19 cellular contexts compared by ENCODE assay signal in genomic region chr3:32241100-32241499, GRCh38. TPM values are rescaled to one million over a fixed set of nuclear protein-coding genes. Genes with fewer than 3 reads are reported as not detected.
DNase-seq lines count a peak whose midpoint lies in the region; ATAC-seq and TF ChIP-seq lines count a peak whose summit lies in the region.
"Had no signal": no experiment of that assay in that cellular context is flagged by ENCODE, and none has a peak within 500 bp of the region (broad histone marks: within the 10 kb centered on the region; RNA-seq: fewer than 3 reads in every experiment).

No MANE protein-coding gene starts in this region.

- H3K27ac Mint-ChIP-seq in CD4-positive, CD25-positive, alpha-beta regulatory T cell = peak overlapping the region in 1 of 3 donors; percentile 50
- no peak overlapping the region for H3K27ac Mint-ChIP-seq in CD4-positive, alpha-beta memory T cell
- peak overlapping the region in 1 of 9 donors; percentile 19 for H3K27ac Mint-ChIP-seq in naive thymus-derived CD4-positive, alpha-beta T cell

- no peak for ATAC-seq in CD4-positive, CD25-positive, alpha-beta regulatory T cell (ENCODE audit: low read depth in 2 of 2)
- no peak for ATAC-seq in naive thymus-derived CD4-positive, alpha-beta T cell
- ATAC-seq in left cardiac atrium = no peak
- ATAC-seq: K562 had no signal

- TF ChIP-seq CTCF in VCaP (conservative IDR thresholded peaks at IDR 0.05) = no peak

- peaks cover 2% of the 10 kb centered on the region for H3K36me3 ChIP-seq in CD4-positive, CD25-positive, alpha-beta regulatory T cell (ENCODE audit: control insufficient read depth, insufficient read depth, low read length)
- no peaks in the 10 kb centered on the region for H3K36me3 ChIP-seq in CD4-positive, alpha-beta memory T cell (ENCODE audit: insufficient read depth, low read length)
- H3K36me3 ChIP-seq in naive thymus-derived CD4-positive, alpha-beta T cell (ENCODE audit: control insufficient read depth in 2 of 3, insufficient read depth in 3 of 3, low read length in 3 of 3) = no peaks in the 10 kb centered on the region

- H3K36me3 Mint-ChIP-seq in CD4-positive, CD25-positive, alpha-beta regulatory T cell = peaks cover 5% of the 10 kb centered on the region
- H3K36me3 Mint-ChIP-seq in CD4-positive, alpha-beta memory T cell = peaks cover 4 to 10% of the 10 kb centered on the region in 2 donors
- H3K36me3 Mint-ChIP-seq in naive thymus-derived CD4-positive, alpha-beta T cell = peaks cover 0 to 24% (median 8%) of the 10 kb centered on the region in 5 donors

- CTCF ChIA-PET in CD4-positive, alpha-beta memory T cell (lab: Charles Lee; ENCODE audit: partially characterized antibody) = interaction anchor here (1.0 to 6.6 kb wide), 22 partner anchors 8 to 244 kb away, joined by 3 to 72 read pairs (median 6); no protein-coding TSS in a partner anchor
- CTCF ChIA-PET in naive thymus-derived CD4-positive, alpha-beta T cell (lab: Charles Lee) = interaction anchor here (0.6 to 4.4 kb wide), 8 partner anchors 47 to 883 kb away, joined by 3 to 32 read pairs (median 5); no protein-coding TSS in a partner anchor

- peaks cover 10 to 72% (median 54%) of the 10 kb centered on the region in 4 donors for H3K4me1 Mint-ChIP-seq in CD4-positive, CD25-positive, alpha-beta regulatory T cell
- peaks cover 44 to 74% (median 58%) of the 10 kb centered on the region in 4 donors for H3K4me1 Mint-ChIP-seq in CD4-positive, alpha-beta memory T cell
- H3K4me1 Mint-ChIP-seq in naive thymus-derived CD4-positive, alpha-beta T cell = peaks cover 48 to 82% (median 70%) of the 10 kb centered on the region in 7 donors

- H3K9me3 Mint-ChIP-seq in CD4-positive, CD25-positive, alpha-beta regulatory T cell = peaks cover 0 to 2% (median 0%) of the 10 kb centered on the region in 7 donors
- H3K9me3 Mint-ChIP-seq in CD4-positive, alpha-beta memory T cell = no peaks in the 10 kb centered on the region
- peaks cover 0 to 8% (median 0%) of the 10 kb centered on the region in 11 donors for H3K9me3 Mint-ChIP-seq in naive thymus-derived CD4-positive, alpha-beta T cell

- no peak overlapping the region for H3K27ac ChIP-seq in CD4-positive, CD25-positive, alpha-beta regulatory T cell (ENCODE audit: insufficient read depth, low read length, poor library complexity, severe bottlenecking)
- no peak overlapping the region for H3K27ac ChIP-seq in CD4-positive, alpha-beta memory T cell (ENCODE audit: low read depth, low read length)
- H3K27ac ChIP-seq in VCaP = peak overlapping the region; percentile 86
- no peak overlapping the region for H3K27ac ChIP-seq in naive thymus-derived CD4-positive, alpha-beta T cell (ENCODE audit: low read depth, low read length)
- H3K27ac ChIP-seq: C4-2B, GM23248 had no signal

- H3K4me1 ChIP-seq in CD4-positive, CD25-positive, alpha-beta regulatory T cell (ENCODE audit: control insufficient read depth, insufficient read depth, low read length, poor library complexity, severe bottlenecking) = peaks cover 45% of the 10 kb centered on the region
- H3K4me1 ChIP-seq in CD4-positive, alpha-beta memory T cell (ENCODE audit: insufficient read depth, low read length) = peaks cover 59% of the 10 kb centered on the region
- peaks cover 14 to 33% of the 10 kb centered on the region in 2 donors for H3K4me1 ChIP-seq in naive thymus-derived CD4-positive, alpha-beta T cell (ENCODE audit: control insufficient read depth in 2 of 2, insufficient read depth in 2 of 2, low read length in 2 of 2)

- H3K9me3 ChIP-seq in CD4-positive, CD25-positive, alpha-beta regulatory T cell (ENCODE audit: control insufficient read depth in 2 of 2, low read length in 2 of 2) = no peaks in the 10 kb centered on the region
- no peaks in the 10 kb centered on the region for H3K9me3 ChIP-seq in CD4-positive, alpha-beta memory T cell (ENCODE audit: control insufficient read depth in 1 of 2, low read length in 2 of 2)
- no peaks in the 10 kb centered on the region for H3K9me3 ChIP-seq in naive thymus-derived CD4-positive, alpha-beta T cell (ENCODE audit: control insufficient read depth in 2 of 3, low read length in 3 of 3)

- intact Hi-C loops in CD4-positive, alpha-beta memory T cell (cut with micrococcal nuclease) = no loop called here
- intact Hi-C loops in naive thymus-derived CD4-positive, alpha-beta T cell (cut with micrococcal nuclease) = loop anchor here in 1 of 2 donors (2.0 kb wide), 1 partner anchor 100 kb away; no protein-coding TSS in a partner anchor
- intact Hi-C loops in left cardiac atrium (cut with DNase I) = no loop called here

- DNase-seq in CD4-positive, CD25-positive, alpha-beta regulatory T cell = no peak
- no peak for DNase-seq in CD4-positive, alpha-beta memory T cell
- no peak for DNase-seq in naive thymus-derived CD4-positive, alpha-beta T cell
- DNase-seq in DMS53 (lab: John Stamatoyannopoulos, UW) (no peak), NOMO-1 treated with dmso at 0.1 percent for 144 hours (lab: John Stamatoyannopoulos, UW; ENCODE audit: unreplicated experiment) (no peak), left cardiac atrium (no peak), superior temporal gyrus (ENCODE audit: extremely low spot score) (no peak)
- DNase-seq: GM23248, H7, Kasumi-1, NCI-H1092 treated with DMSO at 0.1 percent for 48 hours, NCI-H146, NCI-H2029, NCI-H526 treated with DMSO at 0.1 percent for 48 hours, RPMI8226, SHP77 had no signal

- H3K27me3 ChIP-seq in CD4-positive, CD25-positive, alpha-beta regulatory T cell (ENCODE audit: control insufficient read depth, insufficient read depth, low read length) = peaks cover 2% of the 10 kb centered on the region
- H3K27me3 ChIP-seq in CD4-positive, alpha-beta memory T cell (ENCODE audit: insufficient read depth, low read length) = no peaks in the 10 kb centered on the region
- H3K27me3 ChIP-seq in naive thymus-derived CD4-positive, alpha-beta T cell (ENCODE audit: control insufficient read depth in 2 of 2, insufficient read depth in 2 of 2, low read length in 2 of 2) = no peaks in the 10 kb centered on the region

- peak overlapping the region; percentile 35 to 81 (median 54) for H3K4me3 Mint-ChIP-seq in CD4-positive, CD25-positive, alpha-beta regulatory T cell
- H3K4me3 Mint-ChIP-seq in CD4-positive, alpha-beta memory T cell = peak overlapping the region in 7 of 8 donors; percentile 17 to 91 (median 57)
- H3K4me3 Mint-ChIP-seq in naive thymus-derived CD4-positive, alpha-beta T cell = peak overlapping the region in 9 of 10 donors; percentile 4 to 93 (median 89)

- H3K4me3 ChIP-seq in CD4-positive, CD25-positive, alpha-beta regulatory T cell (ENCODE audit: low read depth, low read length) = no peak overlapping the region
- no peak overlapping the region for H3K4me3 ChIP-seq in CD4-positive, alpha-beta memory T cell (ENCODE audit: low read length in 2 of 2)
- no peak overlapping the region for H3K4me3 ChIP-seq in naive thymus-derived CD4-positive, alpha-beta T cell (ENCODE audit: low read length)
- H3K4me3 ChIP-seq: GM23248, K562 had no signal

- POLR2A ChIA-PET in CD4-positive, alpha-beta memory T cell (lab: Charles Lee; ENCODE audit: partially characterized antibody) = interaction anchor here (1.1 to 2.8 kb wide), 2 partner anchors 56 to 109 kb away, joined by 3 to 9 read pairs; no protein-coding TSS in a partner anchor
- POLR2A ChIA-PET in naive thymus-derived CD4-positive, alpha-beta T cell (lab: Charles Lee) = interaction anchor here (0.5 to 2.0 kb wide), 3 partner anchors 35 to 107 kb away, joined by 3 to 7 read pairs (median 3); no protein-coding TSS in a partner anchor

- peaks cover 23% of the 10 kb centered on the region for H3K27me3 Mint-ChIP-seq in CD4-positive, CD25-positive, alpha-beta regulatory T cell
- H3K27me3 Mint-ChIP-seq in CD4-positive, alpha-beta memory T cell = no peaks in the 10 kb centered on the region
- H3K27me3 Mint-ChIP-seq in naive thymus-derived CD4-positive, alpha-beta T cell = peaks cover 0 to 21% (median 0%) of the 10 kb centered on the region in 5 donors

RNA-seq across cellular contexts. Expression of gene CMTM8, which starts 2.6 kb away (rescaled TPM):
- total RNA-seq in CD4-positive, CD25-positive, alpha-beta regulatory T cell = 6.0 TPM
- polyA plus RNA-seq in CD4-positive, CD25-positive, alpha-beta regulatory T cell = 10 to 100 TPM in 3 of 4 donors, 1 to 10 TPM in 1; 5.8 to 14.6 (median 13.3) TPM
- 10 to 100 TPM; 16.8 to 17.8 TPM for total RNA-seq in CD4-positive, alpha-beta memory T cell
- polyA plus RNA-seq in CD4-positive, alpha-beta memory T cell = 10 to 100 TPM; 11.9 to 12.9 TPM
- 10 to 100 TPM in 1 of 5 experiments, 1 to 10 TPM in 4; 7.4 to 13.6 (median 8.6) TPM for total RNA-seq in naive thymus-derived CD4-positive, alpha-beta T cell
- polyA plus RNA-seq in naive thymus-derived CD4-positive, alpha-beta T cell = 10 to 100 TPM in 1 of 2 donors, 1 to 10 TPM in 1; 8.1 to 11.8 TPM
- total RNA-seq in left cardiac atrium = 1 to 10 TPM; 5.7 to 6.3 TPM
- total RNA-seq: GM23248, K562 had no signal
- polyA plus RNA-seq: GM23248, K562 had no signal
